In genomic region chr18:30622104-30622503, GRCh38 we compare ENCODE assay signal across 1 cellular context.
TF ChIP-seq lines count a peak whose summit lies in the region.

No MANE protein-coding gene starts in this region.

TF ChIP-seq in GM23338, 12 proteins besides CTCF, POLR2A, EP300 and RAD21 (continued from another document):
- no peak for TF ChIP-seq ZNF462 (CRISPR knock-in tag; IDR thresholded peaks at IDR 0.05)
- TF ChIP-seq, protein P1, sequence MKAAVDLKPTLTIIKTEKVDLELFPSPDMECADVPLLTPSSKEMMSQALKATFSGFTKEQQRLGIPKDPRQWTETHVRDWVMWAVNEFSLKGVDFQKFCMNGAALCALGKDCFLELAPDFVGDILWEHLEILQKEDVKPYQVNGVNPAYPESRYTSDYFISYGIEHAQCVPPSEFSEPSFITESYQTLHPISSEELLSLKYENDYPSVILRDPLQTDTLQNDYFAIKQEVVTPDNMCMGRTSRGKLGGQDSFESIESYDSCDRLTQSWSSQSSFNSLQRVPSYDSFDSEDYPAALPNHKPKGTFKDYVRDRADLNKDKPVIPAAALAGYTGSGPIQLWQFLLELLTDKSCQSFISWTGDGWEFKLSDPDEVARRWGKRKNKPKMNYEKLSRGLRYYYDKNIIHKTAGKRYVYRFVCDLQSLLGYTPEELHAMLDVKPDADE (IDR thresholded peaks at IDR 0.05), result no peak
- TF ChIP-seq STAT1 (IDR thresholded peaks at IDR 0.05; ENCODE audit: unreplicated experiment), result no peak
- TF ChIP-seq EZH2 (IDR thresholded peaks at IDR 0.05; ENCODE audit: low read depth, unreplicated experiment), result no peak
- TF ChIP-seq NANOG (IDR thresholded peaks at IDR 0.05; ENCODE audit: borderline replicate concordance), result no peak
TF ChIP-seq in GM23338: peak in this region for 0.
